In the genomic region with DNA sequence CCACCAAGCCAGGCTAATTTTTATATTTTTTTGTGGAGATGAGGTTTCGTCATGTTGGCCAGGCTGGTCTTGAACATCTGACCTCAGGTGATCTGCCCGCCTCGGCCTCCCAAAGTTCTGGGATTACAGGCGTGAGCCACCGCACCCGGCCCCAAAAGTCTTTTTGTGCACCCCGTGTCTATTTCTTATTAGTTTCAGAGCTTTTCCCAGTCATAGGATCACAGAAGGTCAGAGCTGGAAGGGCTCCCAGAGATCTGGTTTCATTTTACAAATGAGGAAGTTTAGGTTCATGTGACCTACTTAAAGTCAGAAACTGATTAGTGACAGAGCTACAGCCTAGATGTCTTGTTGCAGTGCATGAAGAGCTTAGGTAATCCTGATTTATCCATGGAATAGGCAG, we compare ENCODE assay signal across 8 cellular contexts. TPM values are rescaled to one million over a fixed set of nuclear protein-coding genes. Genes with fewer than 3 reads are reported as not detected.
DNase-seq lines count a peak whose midpoint lies in the region; TF ChIP-seq lines count a peak whose summit lies in the region.
"Had no signal": no experiment of that assay in that cellular context is flagged by ENCODE, and none has a peak within 500 bp of the region (broad histone marks: within the 10 kb centered on the region; RNA-seq: fewer than 3 reads in every experiment).

No MANE protein-coding gene starts in this region.

- TF ChIP-seq POLR2A in Peyer's patch (IDR thresholded peaks at IDR 0.05): no peak

- in situ Hi-C loops in GM13977 (cut with MboI; ENCODE audit: low pct_unique_long_range_greater_than_20kb, low sequenced_read_pairs, unreplicated experiment): no loop called here

- CTCF ChIA-PET in A673 (lab: Charles Lee): no interaction called here

- intact Hi-C loops in A673 (cut with micrococcal nuclease; ENCODE audit: unreplicated experiment): no loop called here

- no peaks in the 10 kb centered on the region for H3F3A ChIP-seq in smooth muscle cell (ENCODE audit: low read depth)

- no peak overlapping the region for H3K9ac ChIP-seq in smooth muscle cell (ENCODE audit: low read depth)

- POLR2A ChIA-PET in A673 (lab: Charles Lee; ENCODE audit: low non-redundant PET): no interaction called here

- H3K27ac ChIP-seq in HL-60 (replicated peaks): peak overlapping the region; percentile 73
- peak overlapping the region; percentile 82 to 96 (median 94) for H3K27ac ChIP-seq in Peyer's patch
- H3K27ac ChIP-seq in smooth muscle cell (ENCODE audit: low read depth): no peak overlapping the region
- H3K27ac ChIP-seq in A673 (ENCODE audit: low read depth, low read length, poor library complexity, severe bottlenecking): no peak overlapping the region

- H3K4me1 ChIP-seq in Peyer's patch: peaks cover 0 to 7% (median 3%) of the 10 kb centered on the region in 4 donors
- peaks cover 11% of the 10 kb centered on the region for H3K4me1 ChIP-seq in smooth muscle cell (ENCODE audit: low read depth)
- H3K4me1 ChIP-seq in A673 (ENCODE audit: insufficient read depth, low read length, poor library complexity, severe bottlenecking): peaks cover 6% of the 10 kb centered on the region

- WGBS in smooth muscle cell (ENCODE audit: low lambda C conversion rate): 86% methylated on average over 7 of the region's 7 CpGs

- no TSS peak for BruUV-seq in A673 (replicated peaks; lab: Mats Ljungman, UMichigan)

- no peak overlapping the region for H3K4me3 ChIP-seq in HL-60 (replicated peaks; ENCODE audit: insufficient read depth, low read length)
- H3K4me3 ChIP-seq in Peyer's patch: no peak overlapping the region
- peak overlapping the region in 1 of 2 donors; percentile 14 for H3K4me3 ChIP-seq in foreskin fibroblast (ENCODE audit: low read depth in 1 of 2, low read length in 2 of 2)
- H3K4me3 ChIP-seq in smooth muscle cell: no peak overlapping the region
- no peak overlapping the region for H3K4me3 ChIP-seq in A673 (ENCODE audit: low read depth, low read length, poor library complexity, severe bottlenecking)

- H2AFZ ChIP-seq in smooth muscle cell (ENCODE audit: low read depth): peak overlapping the region; percentile 95

- H3K4me2 ChIP-seq in smooth muscle cell: no peak overlapping the region

- H3K79me2 ChIP-seq in smooth muscle cell (ENCODE audit: low read depth): peaks cover 29% of the 10 kb centered on the region

- no peaks in the 10 kb centered on the region for H3K27me3 ChIP-seq in HL-60 (ENCODE audit: insufficient read depth, poor library complexity, severe bottlenecking)
- H3K27me3 ChIP-seq in Peyer's patch: no peaks in the 10 kb centered on the region
- H3K27me3 ChIP-seq in smooth muscle cell (ENCODE audit: low read depth): no peaks in the 10 kb centered on the region
- H3K27me3 ChIP-seq in A673 (replicated peaks; ENCODE audit: insufficient read depth, low read depth, low read length, poor library complexity): no peaks in the 10 kb centered on the region

- H3K9me3 ChIP-seq in Peyer's patch (no peaks in the 10 kb centered on the region), smooth muscle cell (replicated peaks; ENCODE audit: low read depth) (no peaks in the 10 kb centered on the region), A673 (ENCODE audit: low read depth, low read length, poor library complexity, severe bottlenecking) (no peaks in the 10 kb centered on the region)

- peaks cover 24% of the 10 kb centered on the region for H4K20me1 ChIP-seq in smooth muscle cell (ENCODE audit: low read depth)

- DNase-seq in HL-60 (ENCODE audit: low read depth in 1 of 2, low spot score in 1 of 2) (peak in 1 of 2 experiments; percentile 36), Peyer's patch (no peak), foreskin fibroblast (peak; percentile 49 to 81), smooth muscle cell (lab: John Stamatoyannopoulos, UW; ENCODE audit: unreplicated experiment) (no peak), NK-92 (lab: John Stamatoyannopoulos, UW; ENCODE audit: unreplicated experiment) (no peak), A673 (ENCODE audit: low spot score) (no peak), GM13977 (ENCODE audit: low spot score) (no peak)
- DNase-seq: activated CD8-positive, alpha-beta memory T cell treated with anti-CD3 and anti-CD28 coated beads, Interleukin-2, amount 50 U/mL, for 48 hours had no signal

- H3K36me3 ChIP-seq in Peyer's patch (no peaks in the 10 kb centered on the region), smooth muscle cell (ENCODE audit: low read depth) (no peaks in the 10 kb centered on the region), A673 (ENCODE audit: insufficient read depth, low read length, poor library complexity, severe bottlenecking) (no peaks in the 10 kb centered on the region)

- TF ChIP-seq CTCF in HL-60 (IDR thresholded peaks at IDR 0.05; ENCODE audit: insufficient read depth, low read length): no peak
- TF ChIP-seq CTCF in Peyer's patch (IDR thresholded peaks at IDR 0.05): no peak
- TF ChIP-seq CTCF in foreskin fibroblast (IDR thresholded peaks at IDR 0.05; ENCODE audit: low read depth, low read length): no peak
- TF ChIP-seq CTCF in smooth muscle cell (IDR thresholded peaks at IDR 0.05; ENCODE audit: borderline replicate concordance, insufficient read depth, poor library complexity, severe bottlenecking): no peak
- no peak for TF ChIP-seq CTCF in A673 (conservative IDR thresholded peaks at IDR 0.05; ENCODE audit: low read depth, low read length)
- TF ChIP-seq CTCF in GM13977 (IDR thresholded peaks at IDR 0.05; ENCODE audit: extremely low read depth, insufficient read depth, missing control alignments): no peak

RNA-seq across cellular contexts. Expression of a gene that starts 1.6 kb away (rescaled TPM):
- 10 to 100 TPM in 1 of 4 donors, 1 to 10 TPM in 3; 3.0 to 36.3 (median 5.5) TPM for total RNA-seq in Peyer's patch
- total RNA-seq in smooth muscle cell: 56.4 and 77.5 TPM in 2 replicates
- polyA plus RNA-seq in smooth muscle cell: 16.5 and 20.7 TPM in 2 replicates
- 8.0 and 9.3 TPM in 2 replicates for total RNA-seq in A673 (2021)

Comparison
In these comparisons a context has a peak if more than half of its experiments do, and no peak if none do; other contexts are left out.
1. DNase-seq: peak in foreskin fibroblast (2 of 2); none in Peyer's patch (0 of 3), smooth muscle cell (single experiment), NK-92 (single experiment), A673 (single experiment) and GM13977 (single experiment).
2. H3K27ac ChIP-seq: peak in HL-60 (single experiment) and Peyer's patch (4 of 4); none in smooth muscle cell (single experiment) and A673 (single experiment).